16 cellular contexts compared by ENCODE assay signal in genomic region chr17:163514-164103, GRCh38. TPM values are rescaled to one million over a fixed set of nuclear protein-coding genes. Genes with fewer than 3 reads are reported as not detected.
DNase-seq lines count a peak whose midpoint lies in the region; ATAC-seq and TF ChIP-seq lines count a peak whose summit lies in the region.
"Had no signal": no experiment of that assay in that cellular context is flagged by ENCODE, and none has a peak within 500 bp of the region (broad histone marks: within the 10 kb centered on the region; RNA-seq: fewer than 3 reads in every experiment).

No MANE protein-coding gene starts in this region.

- H3K9me3 Mint-ChIP-seq in glutamatergic neuron (ENCODE audit: unreplicated experiment): peaks cover 6% of the 10 kb centered on the region
- H3K9me3 Mint-ChIP-seq: activated CD8-positive, alpha-beta T cell treated with anti-CD3 and anti-CD28 coated beads for 36 hours had no signal

- no peaks in the 10 kb centered on the region for H3K4me1 ChIP-seq in RWPE2 (ENCODE audit: insufficient read depth, poor library complexity, severe bottlenecking)

- peaks cover 15% of the 10 kb centered on the region for H3K27me3 Mint-ChIP-seq in glutamatergic neuron (ENCODE audit: unreplicated experiment)
- H3K27me3 Mint-ChIP-seq: activated CD8-positive, alpha-beta T cell treated with anti-CD3 and anti-CD28 coated beads for 36 hours had no signal

- H3K27ac ChIP-seq in RWPE2 (ENCODE audit: poor library complexity, severe bottlenecking): no peak overlapping the region

- H3K4me3 ChIP-seq in RWPE2 (ENCODE audit: severe bottlenecking): no peak overlapping the region
- H3K4me3 ChIP-seq: lung had no signal

- no peaks in the 10 kb centered on the region for H3K9me3 ChIP-seq in RWPE2 (ENCODE audit: severe bottlenecking)

- H3K36me3 Mint-ChIP-seq in glutamatergic neuron (ENCODE audit: unreplicated experiment): no peaks in the 10 kb centered on the region

- H3K4me3 Mint-ChIP-seq in glutamatergic neuron (ENCODE audit: unreplicated experiment): no peak overlapping the region
- H3K4me3 Mint-ChIP-seq: activated CD8-positive, alpha-beta T cell treated with anti-CD3 and anti-CD28 coated beads for 36 hours had no signal

- DNase-seq in NCI-H2227 (lab: John Stamatoyannopoulos, UW; ENCODE audit: unreplicated experiment) (peak; percentile 12), NCI-H2227 treated with DMSO at 0.1 percent for 48 hours (lab: John Stamatoyannopoulos, UW) (no peak), RWPE2 (ENCODE audit: low spot score) (no peak), glutamatergic neuron (no peak), sciatic nerve (ENCODE audit: low spot score) (no peak), medulla oblongata (ENCODE audit: extremely low spot score) (no peak), NCI-H510A (lab: John Stamatoyannopoulos, UW) (no peak)
- no peak for DNase-seq in activated CD8-positive, alpha-beta memory T cell treated with anti-CD3 and anti-CD28 coated beads, Interleukin-2, amount 50 U/mL, for 4 hours
- DNase-seq: activated CD8-positive, alpha-beta T cell treated with anti-CD3 and anti-CD28 coated beads for 36 hours; activated naive CD4-positive, alpha-beta T cell; NCI-H510A treated with DMSO at 0.1 percent for 48 hours; SHP77 treated with DMSO at 0.1 percent for 48 hours had no signal

- H3K27ac Mint-ChIP-seq in glutamatergic neuron (ENCODE audit: unreplicated experiment): peak overlapping the region; percentile 38
- H3K27ac Mint-ChIP-seq: activated CD8-positive, alpha-beta T cell treated with anti-CD3 and anti-CD28 coated beads for 36 hours had no signal

- intact Hi-C loops in sciatic nerve (cut with DNase I): no loop called here

- peak; percentile 22 for TF ChIP-seq CTCF in RWPE2 (IDR thresholded peaks at IDR 0.05; ENCODE audit: poor library complexity, severe bottlenecking)
- peak; percentile 52 for TF ChIP-seq CTCF in glutamatergic neuron (IDR thresholded peaks at IDR 0.05; ENCODE audit: partially characterized antibody, unreplicated experiment)

- peaks cover 8% of the 10 kb centered on the region for H3K4me1 Mint-ChIP-seq in glutamatergic neuron (ENCODE audit: low read depth, unreplicated experiment)

- ATAC-seq in RWPE2 (ENCODE audit: low read depth) (peak; percentile 46; the same call in 1 of the 3 replicates), sciatic nerve (peak; percentile 10)
- ATAC-seq: activated CD8-positive, alpha-beta T cell treated with anti-CD3 and anti-CD28 coated beads for 36 hours had no signal

- no peaks in the 10 kb centered on the region for H3K27me3 ChIP-seq in RWPE2 (ENCODE audit: insufficient read depth, poor library complexity, severe bottlenecking)

- no peaks in the 10 kb centered on the region for H3K36me3 ChIP-seq in RWPE2 (ENCODE audit: low read depth)

RNA-seq across cellular contexts. Expression of gene DOC2B, which starts 17.8 kb away (rescaled TPM):
- 109 TPM for total RNA-seq in glutamatergic neuron (ENCODE audit: unreplicated experiment)
- 27.2 TPM for total RNA-seq in sciatic nerve
- total RNA-seq: activated CD8-positive, alpha-beta T cell treated with anti-CD3 and anti-CD28 coated beads for 36 hours had no signal

RNA-seq across cellular contexts. Expression of gene SCGB1C2, which starts 26.2 kb away (rescaled TPM):
- total RNA-seq in glutamatergic neuron (ENCODE audit: unreplicated experiment): not detected
- not detected for total RNA-seq in sciatic nerve
- total RNA-seq: activated CD8-positive, alpha-beta T cell treated with anti-CD3 and anti-CD28 coated beads for 36 hours; endothelial cell of umbilical vein; lung; occipital lobe; temporal lobe had no signal
